Comparison of ENCODE assay signal across 8 cellular contexts in genomic region chr16:87863327-87863635, GRCh38. TPM values are rescaled to one million over a fixed set of nuclear protein-coding genes. Genes with fewer than 3 reads are reported as not detected.
DNase-seq lines count a peak whose midpoint lies in the region; ATAC-seq and TF ChIP-seq lines count a peak whose summit lies in the region.
"Not testable (repeated sequence)": the region's sequence is repeated elsewhere in the genome, so short reads cannot be mapped to it uniquely, and the experiment has no call there.

No MANE protein-coding gene starts in this region.

- BruUV-seq in Calu3 (replicated peaks; lab: Mats Ljungman, UMichigan) = not testable (repeated sequence)

- H4K12ac ChIP-seq in trophoblast cell (ENCODE audit: low read depth, low read length) = not testable (repeated sequence)

- H3K36me3 Mint-ChIP-seq in Calu3 (ENCODE audit: insufficient read depth, unreplicated experiment) = peaks cover 98% of the 10 kb centered on the region
- peaks cover 38% of the 10 kb centered on the region for H3K36me3 Mint-ChIP-seq in activated CD4-positive, alpha-beta T cell treated with anti-CD3 and anti-CD28 coated beads, Interleukin-2, amount 10 ng/mL, durations not matched to agents 7 days and 5 days (ENCODE audit: low read depth)
- H3K36me3 Mint-ChIP-seq in activated naive CD8-positive, alpha-beta T cell = peaks cover 12% of the 10 kb centered on the region
- H3K36me3 Mint-ChIP-seq in endodermal cell (ENCODE audit: low read depth) = peaks cover 59% of the 10 kb centered on the region

- ATAC-seq in heart right ventricle = peak in 6 of 8 donors; percentile 27 to 74 (median 52)

- CTCF ChIA-PET in Calu3 (lab: Charles Lee) = not testable (repeated sequence)
- CTCF ChIA-PET in activated CD4-positive, alpha-beta T cell treated with anti-CD3 and anti-CD28 coated beads, Interleukin-2, amount 10 ng/mL, durations not matched to agents 7 days and 5 days (lab: Charles Lee) = interaction anchor here (3.3 kb wide), 1 partner anchor 13 kb away, joined by 20 read pairs; no protein-coding TSS in a partner anchor

- H3K4ac ChIP-seq in trophoblast cell (ENCODE audit: low read depth, low read length) = peak overlapping the region; percentile 90

- H2AFZ ChIP-seq in trophoblast cell (ENCODE audit: insufficient read depth, low read length, poor library complexity) = not testable (repeated sequence)

- H3K14ac ChIP-seq in trophoblast cell (ENCODE audit: low read length) = not testable (repeated sequence)

- H2AK5ac ChIP-seq in trophoblast cell (ENCODE audit: low read length) = not testable (repeated sequence)

- not testable (repeated sequence) for H3K9me3 Mint-ChIP-seq in Calu3 (ENCODE audit: low read depth, unreplicated experiment); activated CD4-positive, alpha-beta T cell treated with anti-CD3 and anti-CD28 coated beads, Interleukin-2, amount 10 ng/mL, durations not matched to agents 7 days and 5 days; activated naive CD8-positive, alpha-beta T cell (ENCODE audit: low read depth); endodermal cell

- POLR2A ChIA-PET in activated CD4-positive, alpha-beta T cell treated with anti-CD3 and anti-CD28 coated beads, Interleukin-2, amount 10 ng/mL, durations not matched to agents 7 days and 5 days (lab: Charles Lee) = not testable (repeated sequence)

- H3K23ac ChIP-seq in trophoblast cell (ENCODE audit: low read length) = not testable (repeated sequence)

- H3K4me3 ChIP-seq in endodermal cell (ENCODE audit: low read length) = peak overlapping the region; percentile 72
- H3K4me3 ChIP-seq in heart right ventricle; trophoblast cell (ENCODE audit: low read depth, low read length); stomach: not testable (repeated sequence)

- not testable (repeated sequence) for H3K4me1 ChIP-seq in endodermal cell (ENCODE audit: control insufficient read depth, insufficient read depth, low read length)
- H3K4me1 ChIP-seq in heart right ventricle (peaks cover 2 to 37% (median 11%) of the 10 kb centered on the region in 9 donors), trophoblast cell (ENCODE audit: control insufficient read depth in 1 of 2, insufficient read depth in 2 of 2, low read length in 2 of 2) (peaks cover 24 to 31% of the 10 kb centered on the region in 2 experiments), stomach (peaks cover 60 to 99% (median 81%) of the 10 kb centered on the region in 4 donors)

- H3K9ac ChIP-seq in endodermal cell (ENCODE audit: extremely low read depth, low read length, poor library complexity, severe bottlenecking) = peak overlapping the region; percentile 47
- not testable (repeated sequence) for H3K9ac ChIP-seq in trophoblast cell (ENCODE audit: low read length)

- not testable (repeated sequence) for H2BK12ac ChIP-seq in trophoblast cell (ENCODE audit: low read length)

- not testable (repeated sequence) for H2BK5ac ChIP-seq in trophoblast cell (ENCODE audit: low read depth, low read length, poor library complexity)

- H3K4me3 Mint-ChIP-seq in Calu3 (ENCODE audit: low read depth, unreplicated experiment) (peak overlapping the region; percentile 54), endodermal cell (peak overlapping the region; percentile 29)
- not testable (repeated sequence) for H3K4me3 Mint-ChIP-seq in activated CD4-positive, alpha-beta T cell treated with anti-CD3 and anti-CD28 coated beads, Interleukin-2, amount 10 ng/mL, durations not matched to agents 7 days and 5 days
- peak overlapping the region; percentile 73 for H3K4me3 Mint-ChIP-seq in activated naive CD8-positive, alpha-beta T cell

- intact Hi-C loops in Calu3 (cut with micrococcal nuclease; ENCODE audit: unreplicated experiment); heart right ventricle (cut with DNase I); stomach (cut with DNase I; ENCODE audit: low total_unique reads): not testable (repeated sequence)

- peaks cover 12% of the 10 kb centered on the region for H3K79me1 ChIP-seq in trophoblast cell (ENCODE audit: low read length)

- TF ChIP-seq CTCF in Calu3 (IDR thresholded peaks at IDR 0.05; ENCODE audit: unreplicated experiment); endodermal cell (conservative IDR thresholded peaks at IDR 0.05); heart right ventricle (IDR thresholded peaks at IDR 0.05); stomach (IDR thresholded peaks at IDR 0.05): not testable (repeated sequence)

- 95 to 97% methylated on average over 5 to 9 of the region's 9 CpGs for WGBS in endodermal cell (ENCODE audit: insufficient coverage in 1 of 2, insufficient read length in 1 of 2), 2 experiments
- 71 to 73% methylated on average over 9 of the region's 9 CpGs for WGBS in heart right ventricle, 2 donors
- no CpG with 5 or more reads among the region's 9 CpGs for WGBS in trophoblast cell (ENCODE audit: extremely low coverage, insufficient coverage, insufficient read length)
- WGBS in stomach, 5 donors = 33 to 75% (median 45%) methylated on average over 9 of the region's 9 CpGs

- H3K18ac ChIP-seq in trophoblast cell (ENCODE audit: low read length) = not testable (repeated sequence)

- H3K79me2 ChIP-seq in trophoblast cell (ENCODE audit: control insufficient read depth, insufficient read depth, low read length, poor library complexity) = peaks cover 43% of the 10 kb centered on the region

- H4K8ac ChIP-seq in trophoblast cell (ENCODE audit: low read depth, low read length) = not testable (repeated sequence)

- H3K27ac Mint-ChIP-seq in Calu3 (ENCODE audit: unreplicated experiment); activated naive CD8-positive, alpha-beta T cell; endodermal cell: not testable (repeated sequence)
- H3K27ac Mint-ChIP-seq in activated CD4-positive, alpha-beta T cell treated with anti-CD3 and anti-CD28 coated beads, Interleukin-2, amount 10 ng/mL, durations not matched to agents 7 days and 5 days = peak overlapping the region; percentile 33

- TF ChIP-seq POLR2A in stomach (IDR thresholded peaks at IDR 0.05) = not testable (repeated sequence)

- not testable (repeated sequence) for H3K27ac ChIP-seq in endodermal cell (ENCODE audit: low read depth, low read length); trophoblast cell (ENCODE audit: low read depth, low read length)
- H3K27ac ChIP-seq in heart right ventricle (peak overlapping the region in 4 of 10 donors; percentile 13 to 41 (median 22)), stomach (peak overlapping the region; percentile 70 to 89 (median 85))

- not testable (repeated sequence) for H3K27me3 Mint-ChIP-seq in Calu3 (ENCODE audit: unreplicated experiment); activated CD4-positive, alpha-beta T cell treated with anti-CD3 and anti-CD28 coated beads, Interleukin-2, amount 10 ng/mL, durations not matched to agents 7 days and 5 days; activated naive CD8-positive, alpha-beta T cell
- H3K27me3 Mint-ChIP-seq in endodermal cell (ENCODE audit: insufficient read depth) = peaks cover 81% of the 10 kb centered on the region

- H3K4me2 ChIP-seq in trophoblast cell (ENCODE audit: low read length) = not testable (repeated sequence)

- H3K9me3 ChIP-seq in endodermal cell (ENCODE audit: control insufficient read depth, low read length); heart right ventricle; trophoblast cell (ENCODE audit: insufficient read depth, low read depth, low read length); stomach: not testable (repeated sequence)

- not testable (repeated sequence) for H3K27me3 ChIP-seq in endodermal cell (ENCODE audit: control insufficient read depth, insufficient read depth, low read length, poor library complexity, severe bottlenecking); heart right ventricle; trophoblast cell (ENCODE audit: insufficient read depth, low read length); stomach

- H3K36me3 ChIP-seq in endodermal cell (ENCODE audit: control insufficient read depth, insufficient read depth, low read length) (peaks cover 77% of the 10 kb centered on the region), trophoblast cell (ENCODE audit: control insufficient read depth in 1 of 2, insufficient read depth in 2 of 2, low read length in 2 of 2) (peaks cover 36 to 45% of the 10 kb centered on the region in 2 experiments)
- H3K36me3 ChIP-seq in heart right ventricle, stomach: not testable (repeated sequence)

- H4K91ac ChIP-seq in trophoblast cell (ENCODE audit: low read depth, low read length) = not testable (repeated sequence)

- peaks cover 51% of the 10 kb centered on the region for H3K4me1 Mint-ChIP-seq in Calu3 (ENCODE audit: low read depth, unreplicated experiment)
- peaks cover 74% of the 10 kb centered on the region for H3K4me1 Mint-ChIP-seq in activated CD4-positive, alpha-beta T cell treated with anti-CD3 and anti-CD28 coated beads, Interleukin-2, amount 10 ng/mL, durations not matched to agents 7 days and 5 days
- peaks cover 39% of the 10 kb centered on the region for H3K4me1 Mint-ChIP-seq in activated naive CD8-positive, alpha-beta T cell (ENCODE audit: low read depth)
- peaks cover 35% of the 10 kb centered on the region for H3K4me1 Mint-ChIP-seq in endodermal cell

- H2BK120ac ChIP-seq in trophoblast cell (ENCODE audit: insufficient read depth, low read length, poor library complexity) = not testable (repeated sequence)

- not testable (repeated sequence) for DNase-seq in Calu3; activated CD4-positive, alpha-beta T cell treated with anti-CD3 and anti-CD28 coated beads, Interleukin-2, amount 10 ng/mL, durations not matched to agents 7 days and 5 days; endodermal cell; heart right ventricle; trophoblast cell
- DNase-seq in NCI-H2171 treated with DMSO at 0.1 percent for 48 hours (lab: John Stamatoyannopoulos, UW) = peak; percentile 22
- peak; percentile 68 for DNase-seq in stomach

- TF ChIP-seq EP300 in stomach (IDR thresholded peaks at IDR 0.05) = not testable (repeated sequence)

RNA-seq across cellular contexts. Expression of gene SLC7A5, which starts 6.0 kb away (rescaled TPM):
- total RNA-seq in Calu3 (2022) = 379 and 501 TPM in 2 replicates
- total RNA-seq in activated CD4-positive, alpha-beta T cell treated with anti-CD3 and anti-CD28 coated beads, Interleukin-2, amount 10 ng/mL, durations not matched to agents 7 days and 5 days = 10 to 100 TPM; 73.1 to 77.1 TPM
- 100 to 1,000 TPM; 374 to 588 TPM for total RNA-seq in endodermal cell
- 144 TPM for polyA plus RNA-seq in endodermal cell (2013, experiment 1 of 2)
- 134 TPM for polyA plus RNA-seq in endodermal cell (2013, experiment 2 of 2)
- total RNA-seq in heart right ventricle = 10 to 100 TPM in 2 of 10 donors, 1 to 10 TPM in 8; 1.2 to 15.3 (median 4.1) TPM
- polyA plus RNA-seq in heart right ventricle = 1 to 10 TPM; 3.5 to 4.7 TPM
- polyA plus RNA-seq in trophoblast cell (2013) = 379 and 403 TPM in 2 replicates
- total RNA-seq in stomach = 10 to 100 TPM in 3 of 5 donors, 1 to 10 TPM in 2; 1.4 to 24.1 (median 11.0) TPM
- polyA plus RNA-seq in stomach = 10 to 100 TPM in 1 of 3 donors, 1 to 10 TPM in 2; 3.5 to 74.8 (median 9.0) TPM
